8 cellular contexts compared by ENCODE assay signal in genomic region chr15:82108489-82109078, GRCh38.
DNase-seq lines count a peak whose midpoint lies in the region; ATAC-seq lines count a peak whose summit lies in the region.

No MANE protein-coding gene starts in this region.

- no CpG with 5 or more reads among the region's 9 CpGs for WGBS in mesendoderm (ENCODE audit: extremely low coverage, insufficient coverage, low lambda C conversion rate)

- H4K5ac ChIP-seq in mesendoderm (ENCODE audit: low read length): no peak overlapping the region

- no peaks in the 10 kb centered on the region for H3K79me2 ChIP-seq in mesendoderm (ENCODE audit: control insufficient read depth, insufficient read depth, low read length)

- no peak overlapping the region for H2BK5ac ChIP-seq in mesendoderm (ENCODE audit: low read length)

- no peaks in the 10 kb centered on the region for H3K27me3 ChIP-seq in mesendoderm (ENCODE audit: insufficient read depth, low read length, poor library complexity)

- no peak overlapping the region for H3K4ac ChIP-seq in mesendoderm (ENCODE audit: low read depth, low read length)

- no peaks in the 10 kb centered on the region for H3K4me1 ChIP-seq in mesendoderm (ENCODE audit: control insufficient read depth, low read depth, low read length)

- no peak overlapping the region for H4K8ac ChIP-seq in mesendoderm (ENCODE audit: low read depth, low read length)

- no peaks in the 10 kb centered on the region for H3K79me1 ChIP-seq in mesendoderm (ENCODE audit: low read length)

- H3K9me3 Mint-ChIP-seq in activated CD4-positive, alpha-beta T cell treated with anti-CD3 and anti-CD28 coated beads, Interleukin-2, amount 10 ng/mL, durations not matched to agents 24 days and 14 days: no peaks in the 10 kb centered on the region
- no peaks in the 10 kb centered on the region for H3K9me3 Mint-ChIP-seq in dendritic cell treated with granulocyte-macrophage colony-stimulating factor and Interleukin-4, amounts not matched to agents 40 ng/mL and 50 ng/mL, for 4 days
- H3K9me3 Mint-ChIP-seq in stimulated activated memory B cell treated with anti-CD40 and anti-IgM and Interleukin-4, amounts not matched to agents 10 μg/mL and 1 μg/mL and 100 μg/mL, for 72 hours: no peaks in the 10 kb centered on the region

- H3K23ac ChIP-seq in mesendoderm (ENCODE audit: low read length): no peak overlapping the region

- H2BK120ac ChIP-seq in mesendoderm (ENCODE audit: low read depth, low read length): no peak overlapping the region

- peaks cover 4% of the 10 kb centered on the region for H3K4me1 Mint-ChIP-seq in activated CD4-positive, alpha-beta T cell treated with anti-CD3 and anti-CD28 coated beads, Interleukin-2, amount 10 ng/mL, durations not matched to agents 24 days and 14 days
- peaks cover 6% of the 10 kb centered on the region for H3K4me1 Mint-ChIP-seq in dendritic cell treated with granulocyte-macrophage colony-stimulating factor and Interleukin-4, amounts not matched to agents 40 ng/mL and 50 ng/mL, for 4 days (ENCODE audit: low read depth)
- H3K4me1 Mint-ChIP-seq in stimulated activated memory B cell treated with anti-CD40 and anti-IgM and Interleukin-4, amounts not matched to agents 10 μg/mL and 1 μg/mL and 100 μg/mL, for 72 hours: no peaks in the 10 kb centered on the region

- no peak overlapping the region for H3K4me2 ChIP-seq in mesendoderm (ENCODE audit: low read length)

- no peak overlapping the region for H2AK5ac ChIP-seq in mesendoderm (ENCODE audit: low read length)

- H3K18ac ChIP-seq in mesendoderm (ENCODE audit: low read length): no peak overlapping the region

- peaks cover 8% of the 10 kb centered on the region for H3K27me3 Mint-ChIP-seq in activated CD4-positive, alpha-beta T cell treated with anti-CD3 and anti-CD28 coated beads, Interleukin-2, amount 10 ng/mL, durations not matched to agents 24 days and 14 days
- H3K27me3 Mint-ChIP-seq in dendritic cell treated with granulocyte-macrophage colony-stimulating factor and Interleukin-4, amounts not matched to agents 40 ng/mL and 50 ng/mL, for 4 days: no peaks in the 10 kb centered on the region
- no peaks in the 10 kb centered on the region for H3K27me3 Mint-ChIP-seq in stimulated activated memory B cell treated with anti-CD40 and anti-IgM and Interleukin-4, amounts not matched to agents 10 μg/mL and 1 μg/mL and 100 μg/mL, for 72 hours

- H3K4me3 Mint-ChIP-seq in activated CD4-positive, alpha-beta T cell treated with anti-CD3 and anti-CD28 coated beads, Interleukin-2, amount 10 ng/mL, durations not matched to agents 24 days and 14 days: no peak overlapping the region
- no peak overlapping the region for H3K4me3 Mint-ChIP-seq in dendritic cell treated with granulocyte-macrophage colony-stimulating factor and Interleukin-4, amounts not matched to agents 40 ng/mL and 50 ng/mL, for 4 days
- H3K4me3 Mint-ChIP-seq in stimulated activated memory B cell treated with anti-CD40 and anti-IgM and Interleukin-4, amounts not matched to agents 10 μg/mL and 1 μg/mL and 100 μg/mL, for 72 hours: no peak overlapping the region

- no peaks in the 10 kb centered on the region for H3K36me3 ChIP-seq in mesendoderm (ENCODE audit: control insufficient read depth, insufficient read depth, low read length)

- H2BK15ac ChIP-seq in mesendoderm (replicated peaks; ENCODE audit: low read depth): no peak overlapping the region

- no peak overlapping the region for H3K56ac ChIP-seq in mesendoderm (ENCODE audit: low read length)

- no peak overlapping the region for H3K27ac ChIP-seq in mesendoderm (ENCODE audit: low read depth, low read length)

- H3K27ac Mint-ChIP-seq in activated CD4-positive, alpha-beta T cell treated with anti-CD3 and anti-CD28 coated beads, Interleukin-2, amount 10 ng/mL, durations not matched to agents 24 days and 14 days: peak overlapping the region; percentile 50
- H3K27ac Mint-ChIP-seq in dendritic cell treated with granulocyte-macrophage colony-stimulating factor and Interleukin-4, amounts not matched to agents 40 ng/mL and 50 ng/mL, for 4 days: peak overlapping the region; percentile 4
- no peak overlapping the region for H3K27ac Mint-ChIP-seq in stimulated activated memory B cell treated with anti-CD40 and anti-IgM and Interleukin-4, amounts not matched to agents 10 μg/mL and 1 μg/mL and 100 μg/mL, for 72 hours

- no peaks in the 10 kb centered on the region for H3K36me3 Mint-ChIP-seq in activated CD4-positive, alpha-beta T cell treated with anti-CD3 and anti-CD28 coated beads, Interleukin-2, amount 10 ng/mL, durations not matched to agents 24 days and 14 days (ENCODE audit: low read depth)
- no peaks in the 10 kb centered on the region for H3K36me3 Mint-ChIP-seq in dendritic cell treated with granulocyte-macrophage colony-stimulating factor and Interleukin-4, amounts not matched to agents 40 ng/mL and 50 ng/mL, for 4 days (ENCODE audit: low read depth)
- H3K36me3 Mint-ChIP-seq in stimulated activated memory B cell treated with anti-CD40 and anti-IgM and Interleukin-4, amounts not matched to agents 10 μg/mL and 1 μg/mL and 100 μg/mL, for 72 hours: no peaks in the 10 kb centered on the region

- H3K4me3 ChIP-seq in mesendoderm (ENCODE audit: low read length): no peak overlapping the region

- intact Hi-C loops in activated CD4-positive, alpha-beta T cell treated with anti-CD3 and anti-CD28 coated beads, Interleukin-2, amount 10 ng/mL, durations not matched to agents 24 days and 14 days (cut with micrococcal nuclease): loop anchor here (1.0 kb wide), 1 partner anchor 90 kb away; no protein-coding TSS in a partner anchor
- intact Hi-C loops in dendritic cell treated with granulocyte-macrophage colony-stimulating factor and Interleukin-4, amounts not matched to agents 40 ng/mL and 50 ng/mL, for 4 days (cut with micrococcal nuclease): loop anchor here (1.0 to 2.0 kb wide), 2 partner anchors 30 to 89 kb away; no protein-coding TSS in a partner anchor

- H3K9ac ChIP-seq in mesendoderm (ENCODE audit: low read length): no peak overlapping the region

- peak; percentile 12 for DNase-seq in NCI-H2171 (lab: John Stamatoyannopoulos, UW)
- DNase-seq in activated CD4-positive, alpha-beta T cell treated with anti-CD3 and anti-CD28 coated beads, Interleukin-2, amount 10 ng/mL, durations not matched to agents 24 days and 14 days: peak; percentile 94
- DNase-seq in mesendoderm: peak; percentile 66
- DNase-seq in middle frontal gyrus (ENCODE audit: extremely low spot score, low spot score): no peak

- peak; percentile 96 for ATAC-seq in GM18498 (IDR thresholded peaks at IDR 0.05; ENCODE audit: unreplicated experiment)
- peak; percentile 92 for ATAC-seq in HG02798 (IDR thresholded peaks at IDR 0.05; ENCODE audit: poor library complexity, unreplicated experiment)
- peak; percentile 82 for ATAC-seq in stimulated activated memory B cell treated with anti-CD40 and anti-IgM and Interleukin-4, amounts not matched to agents 10 μg/mL and 1 μg/mL and 100 μg/mL, for 72 hours
